24 cellular contexts compared by ENCODE assay signal in genomic region chr19:6611441-6611852, GRCh38. TPM values are rescaled to one million over a fixed set of nuclear protein-coding genes. Genes with fewer than 3 reads are reported as not detected.
A peak's percentile ranks its signal among the peaks of the same experiment; 100 is the strongest.
DNase-seq lines count a peak whose midpoint lies in the region; ATAC-seq, FAIRE-seq and TF ChIP-seq lines count a peak whose summit lies in the region.
"Had no signal": no experiment of that assay in that cellular context is flagged by ENCODE, and none has a peak within 500 bp of the region (broad histone marks: within the 10 kb centered on the region; RNA-seq: fewer than 3 reads in every experiment).

No MANE protein-coding gene starts in this region.

- H3K23ac ChIP-seq in IMR-90 (ENCODE audit: low read depth, low read length) = no peak overlapping the region

- no peak overlapping the region for H2AK9ac ChIP-seq in IMR-90 (replicated peaks; ENCODE audit: low read depth, low read length, poor library complexity)

- H3K4me2 ChIP-seq in IMR-90 (ENCODE audit: low read depth, low read length) (no peak overlapping the region), GM12878 (ENCODE audit: control insufficient read depth, insufficient read depth) (peak overlapping the region; percentile 44; the same call in 1 of the 2 replicates)
- H3K4me2 ChIP-seq: neural progenitor cell had no signal

- H3K36me3 ChIP-seq in IMR-90 (ENCODE audit: control insufficient read depth, insufficient read depth, low read length) (no peaks in the 10 kb centered on the region), GM12878 (ENCODE audit: control insufficient read depth in 2 of 2, insufficient read depth in 2 of 2, low read length in 1 of 2) (no peaks in the 10 kb centered on the region), sigmoid colon (no peaks in the 10 kb centered on the region)
- H3K36me3 ChIP-seq: heart left ventricle, neural progenitor cell, SJCRH30 had no signal

- H4K20me1 ChIP-seq in IMR-90 (ENCODE audit: insufficient read depth, low read length) (no peaks in the 10 kb centered on the region), GM12878 (ENCODE audit: control insufficient read depth, insufficient read depth) (no peaks in the 10 kb centered on the region)

- no peaks in the 10 kb centered on the region for H3K79me1 ChIP-seq in IMR-90 (ENCODE audit: low read depth in 1 of 2, low read length in 2 of 2)

- H4K5ac ChIP-seq in IMR-90 (ENCODE audit: low read depth, low read length) = no peak overlapping the region

- TF ChIP-seq RAD21 in IMR-90 (IDR thresholded peaks at IDR 0.05; ENCODE audit: low read length) (no peak), GM12878 (IDR thresholded peaks at IDR 0.05; ENCODE audit: insufficient read depth, low read depth, low read length) (no peak)

- H3K4me3 ChIP-seq in IMR-90 (ENCODE audit: insufficient read depth, low read depth, low read length) = no peak overlapping the region
- no peak overlapping the region for H3K4me3 ChIP-seq in GM12878
- H3K4me3 ChIP-seq in sigmoid colon = no peak overlapping the region
- H3K4me3 ChIP-seq: heart left ventricle, neural progenitor cell, SJCRH30 had no signal

- H2BK20ac ChIP-seq in IMR-90 (ENCODE audit: low read depth, low read length) = no peak overlapping the region

- H3K27me3 ChIP-seq in IMR-90 (ENCODE audit: control insufficient read depth, insufficient read depth, low read length) (no peaks in the 10 kb centered on the region), GM12878 (replicated peaks in 1 of 2; ENCODE audit: control insufficient read depth in 2 of 2, insufficient read depth in 2 of 2, low read length in 1 of 2) (no peaks in the 10 kb centered on the region), sigmoid colon (peaks cover 0 to 54% (median 7%) of the 10 kb centered on the region in 3 donors)
- H3K27me3 ChIP-seq: SJCRH30 had no signal

- DNase-seq in ACHN (peak; percentile 74), IMR-90 (no peak), GM12878 (ENCODE audit: low read depth, low spot score) (no peak), kidney glomerular epithelial cell (lab: John Stamatoyannopoulos, UW) (peak; percentile 76), NCI-H345 treated with DMSO at 0.1 percent for 48 hours (lab: John Stamatoyannopoulos, UW; ENCODE audit: unreplicated experiment) (no peak), sigmoid colon (no peak)
- DNase-seq: activated CD4-positive, alpha-beta T cell treated with anti-CD3 and anti-CD28 coated beads, Interleukin-2, amount 10 ng/mL, durations not matched to agents 24 days and 14 days; activated naive CD8-positive, alpha-beta T cell treated with anti-CD3 and anti-CD28 coated beads, Interleukin-2, amount 10 ng/mL, durations not matched to agents 7 days and 5 days; cerebellar nuclear complex; COR-L47; H7; heart left ventricle; islet precursor cell; NCI-H1105; NCI-H2171; SJCRH30; small intestine; T-helper 9 cell had no signal

- no peak overlapping the region for H3K14ac ChIP-seq in IMR-90 (replicated peaks; ENCODE audit: low read depth, low read length)

- intact Hi-C loops in IMR-90 (cut with micrococcal nuclease) (no loop called here), GM12878 (cut with micrococcal nuclease; ENCODE audit: unreplicated experiment) (no loop called here), sigmoid colon (cut with DNase I) (no loop called here)

- no peak overlapping the region for H4K91ac ChIP-seq in IMR-90 (ENCODE audit: insufficient read depth, low read depth, low read length)

- RAD21 ChIA-PET in GM12878 (lab: Charles Lee; ENCODE audit: unreplicated experiment) = no interaction called here

- ATAC-seq in IMR-90 (ENCODE audit: low read depth) (peak; percentile 44), GM12878 (no peak), HG03460 (IDR thresholded peaks at IDR 0.05; ENCODE audit: unreplicated experiment) (no peak), GM21447 (IDR thresholded peaks at IDR 0.05; ENCODE audit: unreplicated experiment) (no peak)

- H3K4me1 ChIP-seq in IMR-90 (ENCODE audit: control insufficient read depth, insufficient read depth, low read length) (peaks cover 2% of the 10 kb centered on the region; the same call in 1 of the 2 replicates), GM12878 (ENCODE audit: control insufficient read depth, insufficient read depth, low read length) (peaks cover 33% of the 10 kb centered on the region), sigmoid colon (no peaks in the 10 kb centered on the region)
- H3K4me1 ChIP-seq: neural progenitor cell, SJCRH30 had no signal

- no CpG with 5 or more reads among the region's 3 CpGs for WGBS in IMR-90 (ENCODE audit: extremely low coverage in 2 of 2, insufficient read length in 1 of 2), 2 experiments
- 16% methylated on average over 3 of the region's 3 CpGs for WGBS in GM12878 (ENCODE audit: insufficient coverage, insufficient replicate concordance, low lambda C conversion rate, missing lambda C conversion rate)
- WGBS in sigmoid colon, 2 donors = 45 to 57% methylated on average over 3 of the region's 3 CpGs

- no peak overlapping the region for H2BK5ac ChIP-seq in IMR-90 (ENCODE audit: low read depth, low read length, poor library complexity, severe bottlenecking)

- BruUV-seq in IMR-90 (replicated peaks; lab: Mats Ljungman, UMichigan) (no TSS peak), GM12878 (replicated peaks; lab: Mats Ljungman, UMichigan) (no TSS peak)

- dilution Hi-C loops in IMR-90 (cut with HindIII; ENCODE audit: low sequenced_read_pairs, unreplicated experiment) = no loop called here

- H3K4ac ChIP-seq in IMR-90 (ENCODE audit: low read depth, low read length) = no peak overlapping the region

- no peak overlapping the region for H2BK15ac ChIP-seq in IMR-90 (ENCODE audit: low read depth, low read length)

- H3K9me1 ChIP-seq in IMR-90 (ENCODE audit: insufficient read depth, low read length) = no peaks in the 10 kb centered on the region

- POLR2A ChIA-PET in IMR-90 (lab: Charles Lee; ENCODE audit: unreplicated experiment) = no interaction called here
- POLR2A ChIA-PET in GM12878 (lab: Charles Lee) = interaction anchor here (0.7 kb wide), 1 partner anchor 100 kb away, joined by 6 read pairs; no protein-coding TSS in a partner anchor

- in situ Hi-C loops in ACHN (cut with HindIII; ENCODE audit: low pct_ligation_motif_present, low pct_unique_long_range_greater_than_20kb, low sequenced_read_pairs) = no loop called here
- in situ Hi-C loops in IMR-90 (cut with MboI; ENCODE audit: low sequenced_read_pairs) = no loop called here
- in situ Hi-C loops in GM12878 (cut with MboI) = no loop called here

- TF ChIP-seq EP300 in GM12878 (IDR thresholded peaks at IDR 0.05; ENCODE audit: borderline replicate concordance in 1 of 2, control insufficient read depth in 1 of 2, low read depth in 2 of 2, low read length in 2 of 2) (no peak), sigmoid colon (IDR thresholded peaks at IDR 0.05) (no peak)

- TF ChIP-seq CTCF in IMR-90 (conservative IDR thresholded peaks at IDR 0.05; ENCODE audit: low read depth, low read length) (no peak), GM12878 (IDR thresholded peaks at IDR 0.05 in 2 of 3, conservative IDR thresholded peaks at IDR 0.05 in 1 of 3; ENCODE audit: control insufficient read depth in 2 of 3, extremely low read depth in 1 of 3, insufficient read depth in 1 of 3, low read depth in 3 of 3, low read length in 3 of 3) (no peak), sigmoid colon (IDR thresholded peaks at IDR 0.05) (no peak)

- H2BK120ac ChIP-seq in IMR-90 (ENCODE audit: low read depth, low read length) = no peak overlapping the region

- H3K9ac ChIP-seq in IMR-90 (ENCODE audit: low read depth, low read length) (no peak overlapping the region), GM12878 (ENCODE audit: control insufficient read depth, insufficient read depth, low read length) (no peak overlapping the region)
- H3K9ac ChIP-seq: neural progenitor cell had no signal

- no peak overlapping the region for H2AFZ ChIP-seq in IMR-90 (replicated peaks; ENCODE audit: low read length, poor library complexity)
- peak overlapping the region; percentile 31 for H2AFZ ChIP-seq in GM12878 (ENCODE audit: control insufficient read depth, low read depth, low read length)
- H2AFZ ChIP-seq: neural progenitor cell had no signal

- no peak for FAIRE-seq in GM12878 (lab: Jason Lieb, UNC)
- FAIRE-seq: GM12891, small intestine had no signal

- SMC1A ChIA-PET in GM12878 (lab: Charles Lee; ENCODE audit: uncharacterized antibody, unreplicated experiment) = no interaction called here

- H3K79me2 ChIP-seq in GM12878 (ENCODE audit: control insufficient read depth, insufficient read depth, low read length) = no peaks in the 10 kb centered on the region

- H2AK5ac ChIP-seq in IMR-90 (ENCODE audit: low read depth, low read length) = no peak overlapping the region

- no peaks in the 10 kb centered on the region for H3K9me3 ChIP-seq in IMR-90 (ENCODE audit: control insufficient read depth, insufficient read depth, low read length)
- H3K9me3 ChIP-seq in GM12878 (replicated peaks; ENCODE audit: control insufficient read depth, insufficient read depth, low read length) = no peaks in the 10 kb centered on the region; the same call in 2 of the 3 replicates
- H3K9me3 ChIP-seq in sigmoid colon = no peaks in the 10 kb centered on the region
- H3K9me3 ChIP-seq: heart left ventricle, SJCRH30 had no signal

- no peak overlapping the region for H4K8ac ChIP-seq in IMR-90 (ENCODE audit: low read depth in 2 of 2, low read length in 2 of 2)

- H3K27ac ChIP-seq in IMR-90 (ENCODE audit: insufficient read depth, low read length) = no peak overlapping the region
- H3K27ac ChIP-seq in GM12878 (ENCODE audit: control insufficient read depth, insufficient read depth) = peak overlapping the region; percentile 27; the same call in 1 of the 2 replicates
- H3K27ac ChIP-seq in sigmoid colon = no peak overlapping the region
- H3K27ac ChIP-seq: neural progenitor cell, SJCRH30 had no signal

- CTCF ChIA-PET in IMR-90 (lab: Yijun Ruan, JAX) = no interaction called here
- CTCF ChIA-PET in GM12878 (lab: Yijun Ruan, JAX) = interaction anchor here (0.7 kb wide), 1 partner anchor 11 kb away, joined by 3 read pairs; no protein-coding TSS in a partner anchor

- H3K18ac ChIP-seq in IMR-90 (ENCODE audit: low read depth, low read length) = no peak overlapping the region

- TF ChIP-seq POLR2A in IMR-90 (IDR thresholded peaks at IDR 0.05; ENCODE audit: low read depth, low read length) (no peak), GM12878 (IDR thresholded peaks at IDR 0.05; ENCODE audit: low read depth, low read length) (no peak), sigmoid colon (IDR thresholded peaks at IDR 0.05) (no peak)

- no peak overlapping the region for H3K56ac ChIP-seq in IMR-90 (ENCODE audit: extremely low read depth, insufficient read depth, low read length)

RNA-seq across cellular contexts. Expression of gene CD70, which starts 20.5 kb away (rescaled TPM):
- total RNA-seq in IMR-90 (2012; rRNA removed) (not detected in 2 replicates), GM12878 (2014; rRNA removed) (421 and 441 TPM in 2 replicates), GM12878 (2014; rRNA removed; fragmentation: Illumina TruSeq; extraction: Trizol) (151 and 155 TPM in 2 replicates), GM12878 (2021) (269 and 285 TPM in 2 replicates), sigmoid colon (under 1 TPM in 1 of 4 donors, not detected in 3; 0.36 TPM)
- polyA plus RNA-seq in IMR-90 (2012; rRNA removed) (not detected in 2 replicates), GM12878 (2011; rRNA removed) (117 and 262 TPM in 2 replicates), GM12878 (2014; fragmentation: Illumina TruSeq; extraction: Trizol) (9.4 and 52.9 TPM in 2 replicates), GM12878 (2014; fragmentation: Nextera tagmentation; extraction: Ambion mirVana) (10 to 100 TPM; 16.4 to 35.8 TPM), GM12878 (2014; rRNA removed) (405 and 437 TPM in 2 replicates), GM12878 (2016; fragmentation: Nextera tagmentation; extraction: Ambion mirVana) (100 to 1,000 TPM; 348 to 371 TPM), sigmoid colon (1 to 10 TPM in 1 of 3 donors, not detected in 2; 1.8 TPM)
- not detected in 2 replicates for polyA plus RNA-seq in IMR-90 (2012; cell fraction: cytosol; rRNA removed)
- polyA plus RNA-seq in IMR-90 (2012; cell fraction: nucleus; rRNA removed; ENCODE audit: low replicate concordance) = not detected in 2 replicates
- 147 and 150 TPM in 2 replicates for total RNA-seq in GM12878 (2013; cell fraction: nucleolus; rRNA removed)
- polyA plus RNA-seq in GM12878 (2011; ENCODE audit: low read depth) = 88.8 TPM
- 434 and 636 TPM in 2 replicates for polyA plus RNA-seq in GM12878 (2011; cell fraction: cytosol; rRNA removed)
- polyA plus RNA-seq in GM12878 (2011; cell fraction: nucleus; rRNA removed) = 321 and 457 TPM in 2 replicates
- polyA plus RNA-seq in GM12878 (2012) = 227 and 312 TPM in 2 replicates
- polyA minus RNA-seq in GM12878 (2011; rRNA and poly(A)+ RNA removed) = 149 and 245 TPM in 2 replicates
- polyA minus RNA-seq in GM12878 (2011; cell fraction: cytosol; rRNA and poly(A)+ RNA removed) = 94.1 and 120 TPM in 2 replicates
- polyA minus RNA-seq in GM12878 (2011; cell fraction: nucleus; rRNA and poly(A)+ RNA removed) = 56.8 and 85.8 TPM in 2 replicates
- total RNA-seq: SJCRH30, ureter had no signal
- polyA plus RNA-seq: AG04450, heart left ventricle had no signal

RNA-seq across cellular contexts. Expression of gene TNFSF14, which starts 58.5 kb away (rescaled TPM):
- not detected in 2 replicates for total RNA-seq in IMR-90 (2012; rRNA removed)
- polyA plus RNA-seq in IMR-90 (2012; rRNA removed) = not detected in 2 replicates
- not detected in 2 replicates for polyA plus RNA-seq in IMR-90 (2012; cell fraction: cytosol; rRNA removed)
- not detected in 2 replicates for polyA plus RNA-seq in IMR-90 (2012; cell fraction: nucleus; rRNA removed; ENCODE audit: low replicate concordance)
- total RNA-seq in GM12878 (2013; cell fraction: nucleolus; rRNA removed) = 24.4 and 26.2 TPM in 2 replicates
- 37.2 and 38.9 TPM in 2 replicates for total RNA-seq in GM12878 (2014; rRNA removed)
- total RNA-seq in GM12878 (2014; rRNA removed; fragmentation: Illumina TruSeq; extraction: Trizol) = 30.6 and 31.4 TPM in 2 replicates
- total RNA-seq in GM12878 (2021) = 36.7 and 40.5 TPM in 2 replicates
- 3.6 TPM for polyA plus RNA-seq in GM12878 (2011; ENCODE audit: low read depth)
- 17.3 and 21.7 TPM in 2 replicates for polyA plus RNA-seq in GM12878 (2011; rRNA removed)
- 28.3 and 34.0 TPM in 2 replicates for polyA plus RNA-seq in GM12878 (2011; cell fraction: cytosol; rRNA removed)
- polyA plus RNA-seq in GM12878 (2011; cell fraction: nucleus; rRNA removed) = 6.8 and 11.0 TPM in 2 replicates
- polyA plus RNA-seq in GM12878 (2012) = 5.7 and 13.2 TPM in 2 replicates
- polyA plus RNA-seq in GM12878 (2014; fragmentation: Illumina TruSeq; extraction: Trizol) = 34.2 and 34.7 TPM in 2 replicates
- polyA plus RNA-seq in GM12878 (2014; fragmentation: Nextera tagmentation; extraction: Ambion mirVana) = 1 to 10 TPM; 4.3 to 5.7 TPM
- 26.6 and 29.4 TPM in 2 replicates for polyA plus RNA-seq in GM12878 (2014; rRNA removed)
- polyA plus RNA-seq in GM12878 (2016; fragmentation: Nextera tagmentation; extraction: Ambion mirVana) = 10 to 100 TPM; 30.0 to 31.2 TPM
- polyA minus RNA-seq in GM12878 (2011; rRNA and poly(A)+ RNA removed) = 32.6 and 34.0 TPM in 2 replicates
- 9.5 and 9.9 TPM in 2 replicates for polyA minus RNA-seq in GM12878 (2011; cell fraction: cytosol; rRNA and poly(A)+ RNA removed)
- polyA minus RNA-seq in GM12878 (2011; cell fraction: nucleus; rRNA and poly(A)+ RNA removed) = 13.3 and 17.5 TPM in 2 replicates
- total RNA-seq in sigmoid colon = 1 to 10 TPM in 1 of 4 donors, under 1 TPM in 2, not detected in 1; under 0.01 to 2.0 (median 0.41) TPM
- 1 to 10 TPM in 1 of 3 donors, not detected in 2; 2.8 TPM for polyA plus RNA-seq in sigmoid colon
- total RNA-seq: SJCRH30 had no signal
- polyA plus RNA-seq: AG04450 had no signal

Comparison
In these comparisons a context has a peak if more than half of its experiments do, and no peak if none do; other contexts are left out.
1. DNase-seq: peak in ACHN (single experiment) and kidney glomerular epithelial cell (single experiment); none in IMR-90 (single experiment), GM12878 (single experiment), NCI-H345 treated with DMSO at 0.1 percent for 48 hours (single experiment) and sigmoid colon (single experiment).
2. RNA of gene CD70, which starts 20.5 kb away (total RNA-seq): 147 to 441 TPM in GM12878; not detected in IMR-90 and 0.36 TPM in sigmoid colon; every median in the first group is over 100 times any median in the second.
3. RNA of gene TNFSF14, which starts 58.5 kb away (total RNA-seq): 24.4 to 40.5 TPM in GM12878; under 0.01 to 2.0 TPM in sigmoid colon and not detected in IMR-90; every median in the first group is over 4 times any median in the second.